In genomic region chr9:97704851-97705250, GRCh38 we compare ENCODE assay signal across 1 cellular context.
TF ChIP-seq lines count a peak whose summit lies in the region.

No MANE protein-coding gene starts in this region.

TF ChIP-seq in SK-N-SH, 30 proteins besides CTCF, POLR2A, EP300 and RAD21 (continued from another document):
- TF ChIP-seq ZBTB33 (IDR thresholded peaks at IDR 0.05; ENCODE audit: borderline replicate concordance, low read depth): no peak
- TF ChIP-seq GABPA (IDR thresholded peaks at IDR 0.05; ENCODE audit: low read depth): no peak
- TF ChIP-seq IRF3 (IDR thresholded peaks at IDR 0.05; ENCODE audit: low read depth, low read length): no peak
- no peak for TF ChIP-seq FOXJ3 (CRISPR knock-in tag; IDR thresholded peaks at IDR 0.05)
- no peak for TF ChIP-seq REST (IDR thresholded peaks at IDR 0.05; ENCODE audit: low read depth, low read length)
- no peak for TF ChIP-seq YY1 (IDR thresholded peaks at IDR 0.05; ENCODE audit: low read depth)
- no peak for TF ChIP-seq RCOR1 (IDR thresholded peaks at IDR 0.05; ENCODE audit: low read length)
- TF ChIP-seq CHD2 (IDR thresholded peaks at IDR 0.05; ENCODE audit: low read length, partially characterized antibody): no peak
